In the genomic region with DNA sequence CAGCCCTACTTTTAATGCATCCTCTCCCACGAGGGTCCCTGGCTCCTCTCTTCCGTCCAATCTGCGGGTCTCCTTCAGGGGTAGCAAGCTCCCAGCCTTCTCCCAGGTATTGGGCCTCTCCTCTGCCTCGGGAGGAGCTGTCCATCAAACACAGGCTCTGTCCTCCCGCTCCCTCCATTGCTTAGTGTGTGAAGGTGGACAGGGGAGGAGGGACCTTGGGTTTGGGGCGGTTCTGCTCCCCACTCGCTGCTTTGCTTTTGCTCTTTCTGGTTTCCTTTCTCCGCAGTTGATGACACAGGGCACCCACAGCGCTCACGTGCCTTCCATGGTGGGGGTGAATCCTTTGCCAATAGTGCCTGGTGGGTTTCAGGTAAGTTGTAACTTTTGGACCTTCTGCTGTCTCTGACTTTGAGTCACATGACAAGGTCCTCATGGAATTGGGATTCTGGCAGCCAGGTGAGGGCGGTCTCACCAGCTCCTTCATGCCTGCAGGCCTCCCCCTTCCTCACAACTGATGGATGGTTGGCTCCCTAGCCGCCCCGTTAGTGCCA, we compare ENCODE assay signal across 1 cellular context.
A peak's percentile ranks its signal among the peaks of the same experiment; 100 is the strongest.
TF ChIP-seq lines count a peak whose summit lies in the region.

No MANE protein-coding gene starts in this region.

TF ChIP-seq in K562, 482 proteins besides CTCF, POLR2A, EP300 and RAD21:
- TF ChIP-seq CBX3 (IDR thresholded peaks at IDR 0.05; ENCODE audit: borderline replicate concordance in 1 of 2, low read length in 2 of 2) (no peak), ZNF518B (CRISPR knock-in tag; IDR thresholded peaks at IDR 0.05) (no peak), MAZ (CRISPR knock-in tag; conservative IDR thresholded peaks at IDR 0.05 in 1 of 2, IDR thresholded peaks at IDR 0.05 in 1 of 2) (no peak), BHLHE40 (IDR thresholded peaks at IDR 0.05; ENCODE audit: low read length) (peak; percentile 36; the same call in 1 of the 2 replicates)
- TF ChIP-seq, protein P1, sequence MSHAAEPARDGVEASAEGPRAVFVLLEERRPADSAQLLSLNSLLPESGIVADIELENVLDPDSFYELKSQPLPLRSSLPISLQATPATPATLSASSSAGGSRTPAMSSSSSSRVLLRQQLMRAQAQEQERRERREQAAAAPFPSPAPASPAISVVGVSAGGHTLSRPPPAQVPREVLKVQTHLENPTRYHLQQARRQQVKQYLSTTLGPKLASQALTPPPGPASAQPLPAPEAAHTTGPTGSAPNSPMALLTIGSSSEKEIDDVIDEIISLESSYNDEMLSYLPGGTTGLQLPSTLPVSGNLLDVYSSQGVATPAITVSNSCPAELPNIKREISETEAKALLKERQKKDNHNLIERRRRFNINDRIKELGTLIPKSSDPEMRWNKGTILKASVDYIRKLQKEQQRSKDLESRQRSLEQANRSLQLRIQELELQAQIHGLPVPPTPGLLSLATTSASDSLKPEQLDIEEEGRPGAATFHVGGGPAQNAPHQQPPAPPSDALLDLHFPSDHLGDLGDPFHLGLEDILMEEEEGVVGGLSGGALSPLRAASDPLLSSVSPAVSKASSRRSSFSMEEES (CRISPR knock-in tag; IDR thresholded peaks at IDR 0.05) = peak; percentile 73
- TF ChIP-seq, protein P2, sequence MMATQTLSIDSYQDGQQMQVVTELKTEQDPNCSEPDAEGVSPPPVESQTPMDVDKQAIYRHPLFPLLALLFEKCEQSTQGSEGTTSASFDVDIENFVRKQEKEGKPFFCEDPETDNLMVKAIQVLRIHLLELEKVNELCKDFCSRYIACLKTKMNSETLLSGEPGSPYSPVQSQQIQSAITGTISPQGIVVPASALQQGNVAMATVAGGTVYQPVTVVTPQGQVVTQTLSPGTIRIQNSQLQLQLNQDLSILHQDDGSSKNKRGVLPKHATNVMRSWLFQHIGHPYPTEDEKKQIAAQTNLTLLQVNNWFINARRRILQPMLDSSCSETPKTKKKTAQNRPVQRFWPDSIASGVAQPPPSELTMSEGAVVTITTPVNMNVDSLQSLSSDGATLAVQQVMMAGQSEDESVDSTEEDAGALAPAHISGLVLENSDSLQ (IDR thresholded peaks at IDR 0.05) = peak; percentile 58
- TF ChIP-seq, protein P3, sequence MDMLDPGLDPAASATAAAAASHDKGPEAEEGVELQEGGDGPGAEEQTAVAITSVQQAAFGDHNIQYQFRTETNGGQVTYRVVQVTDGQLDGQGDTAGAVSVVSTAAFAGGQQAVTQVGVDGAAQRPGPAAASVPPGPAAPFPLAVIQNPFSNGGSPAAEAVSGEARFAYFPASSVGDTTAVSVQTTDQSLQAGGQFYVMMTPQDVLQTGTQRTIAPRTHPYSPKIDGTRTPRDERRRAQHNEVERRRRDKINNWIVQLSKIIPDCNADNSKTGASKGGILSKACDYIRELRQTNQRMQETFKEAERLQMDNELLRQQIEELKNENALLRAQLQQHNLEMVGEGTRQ (CRISPR knock-in tag; IDR thresholded peaks at IDR 0.05) = 0 out of 2 replicates have a peak, but pooled peaks have one; percentile 15
